8 cellular contexts compared by ENCODE assay signal in the genomic region with DNA sequence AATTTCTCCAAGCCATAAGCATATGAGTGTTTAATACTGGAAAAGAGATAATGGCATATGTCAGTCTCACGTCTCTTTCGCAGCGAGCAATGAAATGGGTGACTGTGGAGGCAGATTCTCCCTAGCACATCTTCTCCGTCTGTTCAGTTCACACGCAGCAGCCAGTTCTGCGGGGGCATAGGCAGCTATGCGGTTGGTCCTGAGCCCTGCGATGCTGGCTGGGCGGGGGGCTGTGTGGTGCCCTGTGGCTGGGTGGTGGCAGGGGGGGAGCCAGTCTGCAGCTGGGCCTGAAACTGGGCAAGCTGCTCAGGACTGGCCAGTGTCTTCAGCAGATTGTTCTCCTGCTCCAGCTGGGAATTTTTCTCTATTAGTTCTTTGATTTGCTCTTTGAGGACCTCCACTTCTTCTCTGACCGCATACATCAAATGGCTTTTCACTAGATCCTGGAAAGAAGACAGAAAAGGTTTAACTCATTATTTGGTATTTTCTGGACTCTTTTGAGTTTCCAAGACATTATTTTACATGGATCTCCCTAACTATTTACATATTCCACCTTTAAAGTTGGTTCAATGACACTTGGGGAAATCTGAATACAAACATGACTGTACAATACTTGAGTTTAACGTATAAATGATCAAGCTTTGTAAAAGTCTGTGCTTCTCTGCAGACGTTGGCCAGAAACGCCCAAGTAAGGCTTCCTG.
DNase-seq lines count a peak whose midpoint lies in the region; ATAC-seq and TF ChIP-seq lines count a peak whose summit lies in the region.

No MANE protein-coding gene starts in this region.

- H3K9me3 ChIP-seq in CD4-positive, CD25-positive, alpha-beta regulatory T cell (ENCODE audit: control insufficient read depth in 2 of 2, low read length in 2 of 2): no peaks in the 10 kb centered on the region
- no peaks in the 10 kb centered on the region for H3K9me3 ChIP-seq in RWPE2 (ENCODE audit: severe bottlenecking)
- no peaks in the 10 kb centered on the region for H3K9me3 ChIP-seq in fibroblast of lung (ENCODE audit: control insufficient read depth, insufficient read depth, low read depth, low read length)

- peaks cover 12 to 33% (median 27%) of the 10 kb centered on the region in 4 donors for H3K4me1 Mint-ChIP-seq in CD4-positive, CD25-positive, alpha-beta regulatory T cell
- peaks cover 35% of the 10 kb centered on the region for H3K4me1 Mint-ChIP-seq in osteocyte (ENCODE audit: unreplicated experiment)

- DNase-seq in CD4-positive, CD25-positive, alpha-beta regulatory T cell: no peak
- no peak for DNase-seq in RWPE2 (ENCODE audit: low spot score)
- DNase-seq in fibroblast of lung (ENCODE audit: low read depth in 2 of 2): no peak
- DNase-seq in osteocyte (ENCODE audit: extremely low spot score, unreplicated experiment): no peak
- no peak for DNase-seq in stimulated activated CD4-positive, alpha-beta T cell treated with anti-CD3 and anti-CD28 coated beads, Interleukin-12 subunit alpha, Interleukin-12 subunit beta, amount 100 ng/mL, for 4 hours
- DNase-seq in middle frontal gyrus (ENCODE audit: extremely low spot score, low spot score): no peak
- no peak for DNase-seq in SHP77 (lab: John Stamatoyannopoulos, UW)
- DNase-seq in activated CD8-positive, alpha-beta memory T cell treated with anti-CD3 and anti-CD28 coated beads for 24 hours: no peak

- H3K9me3 Mint-ChIP-seq in CD4-positive, CD25-positive, alpha-beta regulatory T cell: no peaks in the 10 kb centered on the region
- no peaks in the 10 kb centered on the region for H3K9me3 Mint-ChIP-seq in osteocyte (ENCODE audit: unreplicated experiment)

- no peak for ATAC-seq in CD4-positive, CD25-positive, alpha-beta regulatory T cell (ENCODE audit: low read depth in 2 of 2)
- ATAC-seq in RWPE2 (ENCODE audit: low read depth): no peak

- TF ChIP-seq CTCF in RWPE2 (IDR thresholded peaks at IDR 0.05; ENCODE audit: poor library complexity, severe bottlenecking) (no peak), fibroblast of lung (conservative IDR thresholded peaks at IDR 0.05 in 1 of 2, IDR thresholded peaks at IDR 0.05 in 1 of 2; ENCODE audit: low read depth in 1 of 2, low read length in 2 of 2) (no peak), osteocyte (IDR thresholded peaks at IDR 0.05) (no peak)

- H3K4me1 ChIP-seq in CD4-positive, CD25-positive, alpha-beta regulatory T cell (ENCODE audit: control insufficient read depth, insufficient read depth, low read length, poor library complexity, severe bottlenecking): peaks cover 33% of the 10 kb centered on the region
- H3K4me1 ChIP-seq in RWPE2 (ENCODE audit: insufficient read depth, poor library complexity, severe bottlenecking) (peaks cover 23% of the 10 kb centered on the region), fibroblast of lung (ENCODE audit: control insufficient read depth, extremely low read depth, insufficient read depth, low read length) (peaks cover 4% of the 10 kb centered on the region)

- peak overlapping the region; percentile 64 for H3K4me3 ChIP-seq in CD4-positive, CD25-positive, alpha-beta regulatory T cell (ENCODE audit: low read depth, low read length)
- H3K4me3 ChIP-seq in RWPE2 (ENCODE audit: severe bottlenecking): peak overlapping the region; percentile 87
- peak overlapping the region; percentile 36 to 87 (median 64) for H3K4me3 ChIP-seq in fibroblast of lung (replicated peaks in 1 of 4; ENCODE audit: control extremely low read depth in 1 of 4, insufficient read depth in 1 of 4, low read depth in 3 of 4, low read length in 4 of 4)

- peak overlapping the region; percentile 57 to 87 (median 72) for H3K4me3 Mint-ChIP-seq in CD4-positive, CD25-positive, alpha-beta regulatory T cell
- H3K4me3 Mint-ChIP-seq in osteocyte (ENCODE audit: unreplicated experiment): peak overlapping the region; percentile 87

- no peaks in the 10 kb centered on the region for H3K36me3 ChIP-seq in CD4-positive, CD25-positive, alpha-beta regulatory T cell (ENCODE audit: control insufficient read depth, insufficient read depth, low read length)
- H3K36me3 ChIP-seq in RWPE2 (ENCODE audit: low read depth): peaks cover 39% of the 10 kb centered on the region
- peaks cover 2% of the 10 kb centered on the region for H3K36me3 ChIP-seq in fibroblast of lung (ENCODE audit: control insufficient read depth, insufficient read depth, low read length)

- peak overlapping the region; percentile 73 for H3K4me2 ChIP-seq in fibroblast of lung (ENCODE audit: extremely low read depth, insufficient read depth, low read length)

- peak overlapping the region; percentile 29 for H3K9ac ChIP-seq in fibroblast of lung (ENCODE audit: insufficient read depth, low read length)

- peaks cover 8% of the 10 kb centered on the region for H3K36me3 Mint-ChIP-seq in CD4-positive, CD25-positive, alpha-beta regulatory T cell
- H3K36me3 Mint-ChIP-seq in osteocyte (ENCODE audit: unreplicated experiment): peaks cover 27% of the 10 kb centered on the region

- peaks cover 34% of the 10 kb centered on the region for H3K27me3 Mint-ChIP-seq in CD4-positive, CD25-positive, alpha-beta regulatory T cell
- H3K27me3 Mint-ChIP-seq in osteocyte (ENCODE audit: unreplicated experiment): no peaks in the 10 kb centered on the region

- H3K27ac ChIP-seq in CD4-positive, CD25-positive, alpha-beta regulatory T cell (ENCODE audit: insufficient read depth, low read length, poor library complexity, severe bottlenecking): no peak overlapping the region
- H3K27ac ChIP-seq in RWPE2 (ENCODE audit: poor library complexity, severe bottlenecking): peak overlapping the region; percentile 89
- H3K27ac ChIP-seq in fibroblast of lung (ENCODE audit: insufficient read depth, low read length): peak overlapping the region; percentile 20

- peak overlapping the region in 1 of 3 donors; percentile 79 for H3K27ac Mint-ChIP-seq in CD4-positive, CD25-positive, alpha-beta regulatory T cell
- peak overlapping the region; percentile 98 for H3K27ac Mint-ChIP-seq in osteocyte (ENCODE audit: unreplicated experiment)

- H2AFZ ChIP-seq in fibroblast of lung (ENCODE audit: low read length): no peak overlapping the region

- no peaks in the 10 kb centered on the region for H4K20me1 ChIP-seq in fibroblast of lung (ENCODE audit: control insufficient read depth, extremely low read depth, insufficient read depth, low read length)

- peaks cover 16% of the 10 kb centered on the region for H3K27me3 ChIP-seq in CD4-positive, CD25-positive, alpha-beta regulatory T cell (ENCODE audit: control insufficient read depth, insufficient read depth, low read length)
- H3K27me3 ChIP-seq in RWPE2 (ENCODE audit: insufficient read depth, poor library complexity, severe bottlenecking) (no peaks in the 10 kb centered on the region), fibroblast of lung (ENCODE audit: control insufficient read depth, insufficient read depth, low read length) (no peaks in the 10 kb centered on the region)

- peaks cover 12% of the 10 kb centered on the region for H3K79me2 ChIP-seq in fibroblast of lung (ENCODE audit: control insufficient read depth, insufficient read depth, low read length)
